ENCODE assay signal across 1 cellular context in the genomic region with DNA sequence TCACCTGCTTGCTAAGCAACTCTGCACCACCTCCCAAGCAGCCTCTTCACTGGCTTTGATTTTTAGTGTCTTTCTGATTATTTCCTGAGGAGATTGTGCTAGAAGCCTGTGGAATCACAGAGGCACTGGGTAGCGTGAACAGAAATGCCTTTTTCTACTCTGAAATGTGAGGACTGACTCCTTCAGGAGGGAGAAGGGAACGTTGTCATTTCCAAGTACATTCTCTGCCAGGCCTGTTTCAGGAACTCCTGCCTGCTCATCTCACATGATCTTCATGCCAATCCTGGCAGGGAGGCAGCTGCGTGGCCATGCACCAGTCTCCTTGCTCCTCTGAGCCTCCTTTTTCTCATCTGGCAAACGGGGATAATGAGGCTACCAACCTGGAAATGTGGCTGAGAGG.
TF ChIP-seq lines count a peak whose summit lies in the region.

No MANE protein-coding gene starts in this region.

TF ChIP-seq in neural cell, 6 proteins besides CTCF, POLR2A, EP300 and RAD21:
- TF ChIP-seq MXI1 (conservative IDR thresholded peaks at IDR 0.05; ENCODE audit: poor library complexity, severe bottlenecking): no peak
- peak; percentile 59 for TF ChIP-seq SMC3 (conservative IDR thresholded peaks at IDR 0.05; ENCODE audit: poor library complexity)
